20 cellular contexts compared by ENCODE assay signal in the genomic region with DNA sequence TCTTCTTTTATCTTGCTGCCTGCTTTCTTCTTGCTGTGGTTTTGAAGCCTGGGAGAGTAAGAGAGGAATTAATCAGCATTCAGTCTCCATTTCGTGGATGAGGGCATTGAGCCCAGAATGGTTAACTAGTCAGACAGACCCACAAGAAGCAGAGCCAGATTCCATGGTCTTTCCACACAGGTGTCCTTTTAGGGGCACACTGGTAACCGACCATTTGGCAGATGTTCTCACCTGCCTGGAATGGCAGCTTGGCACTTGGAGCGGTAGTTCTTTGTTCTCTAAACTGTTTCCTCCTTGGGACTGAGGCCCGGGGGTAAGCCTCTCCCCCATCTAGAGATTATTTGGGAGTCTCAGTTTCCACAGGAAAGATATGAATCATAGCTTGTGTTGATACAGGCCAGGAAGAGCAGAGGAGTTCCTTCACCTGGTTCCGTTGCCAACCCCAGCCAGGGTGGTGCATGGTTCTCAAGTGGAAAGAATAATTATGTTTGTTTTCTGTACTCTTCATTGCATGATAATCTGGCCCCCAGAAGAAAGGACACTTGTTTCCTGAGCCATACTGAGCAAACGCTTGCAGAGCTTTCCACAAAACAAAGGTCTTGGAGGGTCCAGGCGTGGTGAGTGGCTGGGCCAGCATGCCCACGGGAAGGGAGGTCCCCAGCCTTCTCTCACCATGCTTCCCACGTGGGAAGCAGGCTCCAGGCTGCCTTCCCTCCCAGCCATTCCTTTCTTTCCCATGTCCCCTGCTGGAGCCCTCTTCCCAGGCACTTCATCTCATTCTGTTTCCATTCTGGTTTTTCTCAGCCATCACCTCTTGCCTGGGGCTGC. TPM values are rescaled to one million over a fixed set of nuclear protein-coding genes. Genes with fewer than 3 reads are reported as not detected.
DNase-seq lines count a peak whose midpoint lies in the region; ATAC-seq and TF ChIP-seq lines count a peak whose summit lies in the region.
"Had no signal": no experiment of that assay in that cellular context is flagged by ENCODE, and none has a peak within 500 bp of the region (broad histone marks: within the 10 kb centered on the region; RNA-seq: fewer than 3 reads in every experiment).

No MANE protein-coding gene starts in this region.

- H2BK15ac ChIP-seq in IMR-90 (ENCODE audit: low read depth, low read length): no peak overlapping the region

- 43% methylated on average over 5 of the region's 9 CpGs; no CpG with 5 or more reads in 1 of the 2 experiments for WGBS in IMR-90 (ENCODE audit: extremely low coverage in 2 of 2, insufficient read length in 1 of 2), 2 experiments
- WGBS in transverse colon (ENCODE audit: low coverage in 1 of 2), 2 donors: 43 to 44% methylated on average over 4 to 9 of the region's 9 CpGs

- H3K4me3 ChIP-seq in IMR-90 (ENCODE audit: insufficient read depth, low read depth, low read length): no peak overlapping the region
- H3K4me3 ChIP-seq in PC-3 (ENCODE audit: low read length): no peak overlapping the region
- H3K4me3 ChIP-seq in epithelial cell of esophagus (ENCODE audit: low read length): no peak overlapping the region
- H3K4me3 ChIP-seq in mucosa of descending colon: no peak overlapping the region
- no peak overlapping the region for H3K4me3 ChIP-seq in transverse colon
- H3K4me3 ChIP-seq: gastrocnemius medialis, Peyer's patch, uterus had no signal

- H3K4me2 ChIP-seq in IMR-90 (ENCODE audit: low read depth, low read length) (no peak overlapping the region), PC-3 (ENCODE audit: low read length) (peak overlapping the region; percentile 33)

- dilution Hi-C loops in IMR-90 (cut with HindIII; ENCODE audit: low sequenced_read_pairs, unreplicated experiment): no loop called here

- no peaks in the 10 kb centered on the region for H3K9me1 ChIP-seq in IMR-90 (ENCODE audit: insufficient read depth, low read length)

- no peaks in the 10 kb centered on the region for H3K79me2 ChIP-seq in PC-3 (ENCODE audit: low read length)

- H3K4ac ChIP-seq in IMR-90 (ENCODE audit: low read depth, low read length): no peak overlapping the region

- ATAC-seq in IMR-90 (ENCODE audit: low read depth) (no peak), PC-3 (peak; percentile 42), mucosa of descending colon (peak; percentile 6), HG03097 (IDR thresholded peaks at IDR 0.05; ENCODE audit: low FRiP score, unreplicated experiment) (no peak)
- ATAC-seq: activated naive CD8-positive, alpha-beta T cell treated with anti-CD3 and anti-CD28 coated beads, Interleukin-2, amount 50 U/mL, for 24 hours; gastrocnemius medialis had no signal

- DNase-seq in IMR-90: peak; percentile 6
- peak; percentile 94 for DNase-seq in PC-3
- DNase-seq in epithelial cell of esophagus (ENCODE audit: low read depth): peak; percentile 96
- DNase-seq in mucosa of descending colon: no peak
- no peak for DNase-seq in NCI-H524 (lab: John Stamatoyannopoulos, UW)
- DNase-seq in effector CD4-positive, alpha-beta T cell: no peak
- no peak for DNase-seq in transverse colon
- DNase-seq: activated CD4-positive, alpha-beta T cell treated with anti-CD3 and anti-CD28 coated beads for 4 hours; activated naive CD8-positive, alpha-beta T cell treated with anti-CD3 and anti-CD28 coated beads, Interleukin-2, amount 50 U/mL, for 24 hours; C1 segment of cervical spinal cord; EL; gastrocnemius medialis; immature natural killer cell; NCI-H446; Peyer's patch; stimulated activated CD4-positive, alpha-beta T cell treated with anti-CD3 and anti-CD28 coated beads, Interleukin-4, amount 100 ng/mL, for 24 hours; uterus had no signal

- H2AFZ ChIP-seq in IMR-90 (replicated peaks; ENCODE audit: low read length, poor library complexity): no peak overlapping the region
- peak overlapping the region; percentile 47 for H2AFZ ChIP-seq in PC-3 (ENCODE audit: low read length)

- in situ Hi-C loops in IMR-90 (cut with MboI; ENCODE audit: low sequenced_read_pairs) (no loop called here), transverse colon (cut with MboI; ENCODE audit: low pct_ligation_motif_present in 1 of 4, low pct_unique_long_range_greater_than_20kb in 1 of 4, low sequenced_read_pairs in 3 of 4) (no loop called here)

- no peak overlapping the region for H2AK9ac ChIP-seq in IMR-90 (replicated peaks; ENCODE audit: low read depth, low read length, poor library complexity)

- H3K23ac ChIP-seq in IMR-90 (ENCODE audit: low read depth, low read length): no peak overlapping the region

- no peak for TF ChIP-seq CTCF in IMR-90 (conservative IDR thresholded peaks at IDR 0.05; ENCODE audit: low read depth, low read length)
- TF ChIP-seq CTCF in PC-3 (conservative IDR thresholded peaks at IDR 0.05; ENCODE audit: low read depth, low read length): no peak
- TF ChIP-seq CTCF in epithelial cell of esophagus (IDR thresholded peaks at IDR 0.05; ENCODE audit: insufficient read depth, low read depth, low read length, missing control alignments): no peak
- no peak for TF ChIP-seq CTCF in mucosa of descending colon (IDR thresholded peaks at IDR 0.05)
- TF ChIP-seq CTCF in transverse colon (IDR thresholded peaks at IDR 0.05): no peak

- H4K20me1 ChIP-seq in IMR-90 (ENCODE audit: insufficient read depth, low read length) (no peaks in the 10 kb centered on the region), PC-3 (ENCODE audit: low read length) (no peaks in the 10 kb centered on the region)

- H3K18ac ChIP-seq in IMR-90 (ENCODE audit: low read depth, low read length): no peak overlapping the region

- intact Hi-C loops in IMR-90 (cut with micrococcal nuclease): no loop called here
- intact Hi-C loops in PC-3 (cut with micrococcal nuclease): no loop called here
- intact Hi-C loops in mucosa of descending colon (cut with DNase I, micrococcal nuclease): no loop called here
- intact Hi-C loops in transverse colon (cut with DNase I; ENCODE audit: low total_unique reads): no loop called here

- no peak overlapping the region for H4K91ac ChIP-seq in IMR-90 (ENCODE audit: insufficient read depth, low read depth, low read length)

- H2AK5ac ChIP-seq in IMR-90 (ENCODE audit: low read depth, low read length): no peak overlapping the region

- no peak overlapping the region for H2BK5ac ChIP-seq in IMR-90 (ENCODE audit: low read depth, low read length, poor library complexity, severe bottlenecking)

- H3K9me3 ChIP-seq in IMR-90 (ENCODE audit: control insufficient read depth, insufficient read depth, low read length): no peaks in the 10 kb centered on the region
- no peaks in the 10 kb centered on the region for H3K9me3 ChIP-seq in PC-3 (ENCODE audit: low read length)
- H3K9me3 ChIP-seq in mucosa of descending colon: no peaks in the 10 kb centered on the region
- H3K9me3 ChIP-seq in transverse colon: no peaks in the 10 kb centered on the region
- H3K9me3 ChIP-seq: gastrocnemius medialis, Peyer's patch, uterus had no signal

- H3K9ac ChIP-seq in IMR-90 (ENCODE audit: low read depth, low read length) (no peak overlapping the region), PC-3 (ENCODE audit: low read length) (peak overlapping the region; percentile 74)

- TF ChIP-seq POLR2A in IMR-90 (IDR thresholded peaks at IDR 0.05; ENCODE audit: low read depth, low read length) (no peak), transverse colon (IDR thresholded peaks at IDR 0.05) (no peak)

- no peak overlapping the region for H2BK120ac ChIP-seq in IMR-90 (ENCODE audit: low read depth, low read length)

- H3K79me1 ChIP-seq in IMR-90 (ENCODE audit: low read depth in 1 of 2, low read length in 2 of 2): no peaks in the 10 kb centered on the region

- TF ChIP-seq RAD21 in IMR-90 (IDR thresholded peaks at IDR 0.05; ENCODE audit: low read length): no peak

- peaks cover 23% of the 10 kb centered on the region for H3F3A ChIP-seq in PC-3 (ENCODE audit: low read length, unreplicated experiment)

- H3K56ac ChIP-seq in IMR-90 (ENCODE audit: extremely low read depth, insufficient read depth, low read length): no peak overlapping the region

- H3K4me1 ChIP-seq in IMR-90 (ENCODE audit: control insufficient read depth, insufficient read depth, low read length) (no peaks in the 10 kb centered on the region; the same call in 1 of the 2 replicates), PC-3 (ENCODE audit: insufficient read depth, low read length) (peaks cover 75% of the 10 kb centered on the region), mucosa of descending colon (ENCODE audit: low read depth) (peaks cover 8% of the 10 kb centered on the region), transverse colon (peaks cover 0 to 16% (median 6%) of the 10 kb centered on the region in 4 donors)
- H3K4me1 ChIP-seq: gastrocnemius medialis, uterus had no signal

- no peaks in the 10 kb centered on the region for H3K9me2 ChIP-seq in PC-3 (replicated peaks; ENCODE audit: low read length)

- no peak overlapping the region for H3K14ac ChIP-seq in IMR-90 (replicated peaks; ENCODE audit: low read depth, low read length)

- H4K5ac ChIP-seq in IMR-90 (ENCODE audit: low read depth, low read length): no peak overlapping the region

- H3K27me3 ChIP-seq in IMR-90 (ENCODE audit: control insufficient read depth, insufficient read depth, low read length): peaks cover 10% of the 10 kb centered on the region
- no peaks in the 10 kb centered on the region for H3K27me3 ChIP-seq in PC-3 (ENCODE audit: low read length)
- H3K27me3 ChIP-seq in transverse colon: no peaks in the 10 kb centered on the region
- H3K27me3 ChIP-seq: Peyer's patch, uterus had no signal

- no peak overlapping the region for H2BK20ac ChIP-seq in IMR-90 (ENCODE audit: low read depth, low read length)

- no TSS peak for BruUV-seq in IMR-90 (replicated peaks; lab: Mats Ljungman, UMichigan)
- TSS peak; percentile 22 for BruUV-seq in PC-3 (replicated peaks; lab: Mats Ljungman, UMichigan)

- POLR2A ChIA-PET in IMR-90 (lab: Charles Lee; ENCODE audit: unreplicated experiment): no interaction called here
- POLR2A ChIA-PET in PC-3 (lab: Charles Lee; ENCODE audit: unreplicated experiment): interaction anchor here (0.6 to 0.8 kb wide), 3 partner anchors 434 to 1646 kb away, joined by 3 to 12 read pairs (median 3); no protein-coding TSS in a partner anchor

- H4K8ac ChIP-seq in IMR-90 (ENCODE audit: low read depth in 2 of 2, low read length in 2 of 2): no peak overlapping the region

- CTCF ChIA-PET in IMR-90 (lab: Yijun Ruan, JAX) (no interaction called here), PC-3 (lab: Charles Lee) (no interaction called here)

- no peaks in the 10 kb centered on the region for H3K36me3 ChIP-seq in IMR-90 (ENCODE audit: control insufficient read depth, insufficient read depth, low read length)
- no peaks in the 10 kb centered on the region for H3K36me3 ChIP-seq in PC-3 (ENCODE audit: low read depth, low read length)
- H3K36me3 ChIP-seq in mucosa of descending colon (ENCODE audit: low read depth): no peaks in the 10 kb centered on the region
- no peaks in the 10 kb centered on the region for H3K36me3 ChIP-seq in transverse colon
- H3K36me3 ChIP-seq: gastrocnemius medialis, Peyer's patch, uterus had no signal

- H3K27ac ChIP-seq in IMR-90 (ENCODE audit: insufficient read depth, low read length) (no peak overlapping the region), PC-3 (ENCODE audit: low read length) (peak overlapping the region; percentile 93), transverse colon (no peak overlapping the region)
- H3K27ac ChIP-seq: gastrocnemius medialis, uterus had no signal

- no peak for TF ChIP-seq EP300 in transverse colon (IDR thresholded peaks at IDR 0.05; ENCODE audit: low read depth)

RNA-seq across cellular contexts. Expression of a gene that starts 2.0 kb away (rescaled TPM):
- not detected in 2 replicates for total RNA-seq in IMR-90 (2012; rRNA removed)
- not detected in 2 replicates for polyA plus RNA-seq in IMR-90 (2012; rRNA removed)
- polyA plus RNA-seq in IMR-90 (2012; cell fraction: cytosol; rRNA removed): not detected in 2 replicates
- not detected in 2 replicates for polyA plus RNA-seq in IMR-90 (2012; cell fraction: nucleus; rRNA removed; ENCODE audit: low replicate concordance)
- 32.8 and 38.5 TPM in 2 replicates for total RNA-seq in PC-3 (2014; rRNA removed)
- not detected for total RNA-seq in mucosa of descending colon
- not detected for total RNA-seq in transverse colon
- total RNA-seq: dermis microvascular lymphatic vessel endothelial cell; gastrocnemius medialis; Peyer's patch; T-helper 2 cell treated with Interferon-gamma antibody and Interleukin-4, amounts not matched to agents 100 ng/mL and 5 ng/mL, for 36 hours; uterus had no signal
- polyA plus RNA-seq: immature natural killer cell had no signal

RNA-seq across cellular contexts. Expression of a gene that starts 15.7 kb away (rescaled TPM):
- total RNA-seq in IMR-90 (2012; rRNA removed) (not detected in 2 replicates), PC-3 (2014; rRNA removed) (7.7 and 8.5 TPM in 2 replicates), mucosa of descending colon (not detected), transverse colon (not detected)
- polyA plus RNA-seq in IMR-90 (2012; rRNA removed): not detected in 2 replicates
- not detected in 2 replicates for polyA plus RNA-seq in IMR-90 (2012; cell fraction: cytosol; rRNA removed)
- not detected in 2 replicates for polyA plus RNA-seq in IMR-90 (2012; cell fraction: nucleus; rRNA removed; ENCODE audit: low replicate concordance)
- total RNA-seq: dermis microvascular lymphatic vessel endothelial cell; gastrocnemius medialis; Peyer's patch; T-helper 2 cell treated with Interferon-gamma antibody and Interleukin-4, amounts not matched to agents 100 ng/mL and 5 ng/mL, for 36 hours; uterus had no signal

RNA-seq across cellular contexts. Expression of a gene that starts 30.1 kb away (rescaled TPM):
- total RNA-seq in IMR-90 (2012; rRNA removed) (not detected in 2 replicates), PC-3 (2014; rRNA removed) (0.29 TPM in 1 of 2 replicates, not detected in the other), mucosa of descending colon (not detected), transverse colon (not detected)
- polyA plus RNA-seq in IMR-90 (2012; rRNA removed): not detected in 2 replicates
- polyA plus RNA-seq in IMR-90 (2012; cell fraction: cytosol; rRNA removed): not detected in 2 replicates
- not detected in 2 replicates for polyA plus RNA-seq in IMR-90 (2012; cell fraction: nucleus; rRNA removed; ENCODE audit: low replicate concordance)
- total RNA-seq: dermis microvascular lymphatic vessel endothelial cell; gastrocnemius medialis; Peyer's patch; T-helper 2 cell treated with Interferon-gamma antibody and Interleukin-4, amounts not matched to agents 100 ng/mL and 5 ng/mL, for 36 hours; uterus had no signal
- polyA plus RNA-seq: immature natural killer cell had no signal

RNA-seq across cellular contexts. Expression of a gene that starts 37.4 kb away (rescaled TPM):
- total RNA-seq in IMR-90 (2012; rRNA removed) (not detected in 2 replicates), PC-3 (2014; rRNA removed) (not detected in 2 replicates), mucosa of descending colon (under 1 TPM in 1 of 3 donors, not detected in 2; 0.20 TPM), transverse colon (10 to 100 TPM in 1 of 4 donors, not detected in 3; 23.9 TPM)
- not detected in 2 replicates for polyA plus RNA-seq in IMR-90 (2012; rRNA removed)
- not detected in 2 replicates for polyA plus RNA-seq in IMR-90 (2012; cell fraction: cytosol; rRNA removed)
- not detected in 2 replicates for polyA plus RNA-seq in IMR-90 (2012; cell fraction: nucleus; rRNA removed; ENCODE audit: low replicate concordance)
- total RNA-seq: dermis microvascular lymphatic vessel endothelial cell; gastrocnemius medialis; T-helper 2 cell treated with Interferon-gamma antibody and Interleukin-4, amounts not matched to agents 100 ng/mL and 5 ng/mL, for 36 hours had no signal
- polyA plus RNA-seq: immature natural killer cell had no signal

RNA-seq across cellular contexts. Expression of a gene that starts 50.8 kb away (rescaled TPM):
- not detected in 2 replicates for total RNA-seq in IMR-90 (2012; rRNA removed)
- polyA plus RNA-seq in IMR-90 (2012; rRNA removed): not detected in 2 replicates
- polyA plus RNA-seq in IMR-90 (2012; cell fraction: cytosol; rRNA removed): not detected in 2 replicates
- polyA plus RNA-seq in IMR-90 (2012; cell fraction: nucleus; rRNA removed; ENCODE audit: low replicate concordance): not detected in 2 replicates
- total RNA-seq in PC-3 (2014; rRNA removed): 0.15 TPM in 1 of 2 replicates, not detected in the other
- total RNA-seq in mucosa of descending colon: not detected
- total RNA-seq in transverse colon: not detected
- total RNA-seq: dermis microvascular lymphatic vessel endothelial cell; gastrocnemius medialis; Peyer's patch; T-helper 2 cell treated with Interferon-gamma antibody and Interleukin-4, amounts not matched to agents 100 ng/mL and 5 ng/mL, for 36 hours had no signal
- polyA plus RNA-seq: immature natural killer cell had no signal

Comparison
In these comparisons a context has a peak if more than half of its experiments do, and no peak if none do; other contexts are left out.
1. ATAC-seq: peak in PC-3 (single experiment) and mucosa of descending colon (single experiment); none in IMR-90 (single experiment) and HG03097 (single experiment).
2. DNase-seq: peak in IMR-90 (single experiment), PC-3 (single experiment) and epithelial cell of esophagus (single experiment); none in mucosa of descending colon (0 of 3), NCI-H524 (0 of 2), effector CD4-positive, alpha-beta T cell (single experiment) and transverse colon (single experiment).
3. RNA of a gene that starts 2.0 kb away (total RNA-seq): 32.8 to 38.5 TPM in PC-3; not detected in IMR-90, not detected in mucosa of descending colon and not detected in transverse colon; every median in the first group is over 10 times any median in the second.